8 cellular contexts compared by ENCODE assay signal in genomic region chr10:119080521-119081259, GRCh38. TPM values are rescaled to one million over a fixed set of nuclear protein-coding genes. Genes with fewer than 3 reads are reported as not detected.
DNase-seq lines count a peak whose midpoint lies in the region; ATAC-seq and TF ChIP-seq lines count a peak whose summit lies in the region.

A gene with protein sequence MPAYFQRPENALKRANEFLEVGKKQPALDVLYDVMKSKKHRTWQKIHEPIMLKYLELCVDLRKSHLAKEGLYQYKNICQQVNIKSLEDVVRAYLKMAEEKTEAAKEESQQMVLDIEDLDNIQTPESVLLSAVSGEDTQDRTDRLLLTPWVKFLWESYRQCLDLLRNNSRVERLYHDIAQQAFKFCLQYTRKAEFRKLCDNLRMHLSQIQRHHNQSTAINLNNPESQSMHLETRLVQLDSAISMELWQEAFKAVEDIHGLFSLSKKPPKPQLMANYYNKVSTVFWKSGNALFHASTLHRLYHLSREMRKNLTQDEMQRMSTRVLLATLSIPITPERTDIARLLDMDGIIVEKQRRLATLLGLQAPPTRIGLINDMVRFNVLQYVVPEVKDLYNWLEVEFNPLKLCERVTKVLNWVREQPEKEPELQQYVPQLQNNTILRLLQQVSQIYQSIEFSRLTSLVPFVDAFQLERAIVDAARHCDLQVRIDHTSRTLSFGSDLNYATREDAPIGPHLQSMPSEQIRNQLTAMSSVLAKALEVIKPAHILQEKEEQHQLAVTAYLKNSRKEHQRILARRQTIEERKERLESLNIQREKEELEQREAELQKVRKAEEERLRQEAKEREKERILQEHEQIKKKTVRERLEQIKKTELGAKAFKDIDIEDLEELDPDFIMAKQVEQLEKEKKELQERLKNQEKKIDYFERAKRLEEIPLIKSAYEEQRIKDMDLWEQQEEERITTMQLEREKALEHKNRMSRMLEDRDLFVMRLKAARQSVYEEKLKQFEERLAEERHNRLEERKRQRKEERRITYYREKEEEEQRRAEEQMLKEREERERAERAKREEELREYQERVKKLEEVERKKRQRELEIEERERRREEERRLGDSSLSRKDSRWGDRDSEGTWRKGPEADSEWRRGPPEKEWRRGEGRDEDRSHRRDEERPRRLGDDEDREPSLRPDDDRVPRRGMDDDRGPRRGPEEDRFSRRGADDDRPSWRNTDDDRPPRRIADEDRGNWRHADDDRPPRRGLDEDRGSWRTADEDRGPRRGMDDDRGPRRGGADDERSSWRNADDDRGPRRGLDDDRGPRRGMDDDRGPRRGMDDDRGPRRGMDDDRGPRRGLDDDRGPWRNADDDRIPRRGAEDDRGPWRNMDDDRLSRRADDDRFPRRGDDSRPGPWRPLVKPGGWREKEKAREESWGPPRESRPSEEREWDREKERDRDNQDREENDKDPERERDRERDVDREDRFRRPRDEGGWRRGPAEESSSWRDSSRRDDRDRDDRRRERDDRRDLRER (N-terminal part only) (minus strand): TSS chr10:119080817. CDS start chr10:119080676, 141 bp downstream.

- H3K9me3 ChIP-seq in DND-41 (ENCODE audit: insufficient read depth, low read length, severe bottlenecking), result no peaks in the 10 kb centered on the region

- no peaks in the 10 kb centered on the region for H3K9me3 Mint-ChIP-seq in activated T-helper 2 cell treated with anti-CD3 and anti-CD28 coated beads, Interferon-gamma antibody, Interleukin-2, Interleukin-4, amounts not matched to agents 10 μg/mL and 5 μg/mL and 100 μg/mL, durations not matched to agents 14 hours and 24 hours and 36 hours
- H3K9me3 Mint-ChIP-seq in natural killer cell, result no peaks in the 10 kb centered on the region

- H3K4me1 Mint-ChIP-seq in activated T-helper 2 cell treated with anti-CD3 and anti-CD28 coated beads, Interferon-gamma antibody, Interleukin-2, Interleukin-4, amounts not matched to agents 10 μg/mL and 5 μg/mL and 100 μg/mL, durations not matched to agents 14 hours and 24 hours and 36 hours (ENCODE audit: low read depth), result peaks cover 35% of the 10 kb centered on the region
- peaks cover 38 to 40% of the 10 kb centered on the region in 2 donors for H3K4me1 Mint-ChIP-seq in natural killer cell

- in situ Hi-C loops in KBM-7 (cut with MboI; ENCODE audit: low pct_unique_long_range_greater_than_20kb, low sequenced_read_pairs), result no loop called here

- no peaks in the 10 kb centered on the region for H3K27me3 Mint-ChIP-seq in activated T-helper 2 cell treated with anti-CD3 and anti-CD28 coated beads, Interferon-gamma antibody, Interleukin-2, Interleukin-4, amounts not matched to agents 10 μg/mL and 5 μg/mL and 100 μg/mL, durations not matched to agents 14 hours and 24 hours and 36 hours (ENCODE audit: low read depth)
- H3K27me3 Mint-ChIP-seq in natural killer cell (ENCODE audit: low read depth in 2 of 2), result no peaks in the 10 kb centered on the region

- H3K4me2 ChIP-seq in DND-41 (ENCODE audit: insufficient read depth, low read length), result peak within 1 kb of the TSS; percentile 75

- peaks cover 49% of the 10 kb centered on the region for H3K4me1 ChIP-seq in DND-41 (ENCODE audit: insufficient read depth, low read length)

- peaks cover 49% of the 10 kb centered on the region for H3K36me3 Mint-ChIP-seq in activated T-helper 2 cell treated with anti-CD3 and anti-CD28 coated beads, Interferon-gamma antibody, Interleukin-2, Interleukin-4, amounts not matched to agents 10 μg/mL and 5 μg/mL and 100 μg/mL, durations not matched to agents 14 hours and 24 hours and 36 hours (ENCODE audit: low read depth)
- H3K36me3 Mint-ChIP-seq in natural killer cell, result no peaks in the 10 kb centered on the region

- peak; percentile 17 for TF ChIP-seq CTCF in DND-41 (IDR thresholded peaks at IDR 0.05; ENCODE audit: borderline replicate concordance, extremely low read depth, low read length, poor library complexity, severe bottlenecking)
- no peak for TF ChIP-seq CTCF in RWPE1 (conservative IDR thresholded peaks at IDR 0.05; ENCODE audit: low read depth)
- TF ChIP-seq CTCF in natural killer cell (IDR thresholded peaks at IDR 0.05), result no peak

- peak within 1 kb of the TSS; percentile 93 for H3K27ac Mint-ChIP-seq in activated T-helper 2 cell treated with anti-CD3 and anti-CD28 coated beads, Interferon-gamma antibody, Interleukin-2, Interleukin-4, amounts not matched to agents 10 μg/mL and 5 μg/mL and 100 μg/mL, durations not matched to agents 14 hours and 24 hours and 36 hours
- peak within 1 kb of the TSS; percentile 87 to 99 for H3K27ac Mint-ChIP-seq in natural killer cell

- CTCF ChIA-PET in RWPE1 (lab: Yijun Ruan, JAX), result interaction anchor here (0.6 kb wide), 1 partner anchor 129 kb away, joined by 3 read pairs; no protein-coding TSS in a partner anchor

- H4K20me1 ChIP-seq in DND-41 (ENCODE audit: insufficient read depth, low read length), result peaks cover 44% of the 10 kb centered on the region

- POLR2A ChIA-PET in RWPE1 (lab: Yijun Ruan, JAX; ENCODE audit: low non-redundant PET), result interaction anchor here (0.6 to 0.7 kb wide), 2 partner anchors 74 to 236 kb away, joined by 3 read pairs; no protein-coding TSS in a partner anchor

- peaks cover 37% of the 10 kb centered on the region for H3K36me3 ChIP-seq in DND-41 (ENCODE audit: insufficient read depth, low read length)

- intact Hi-C loops in activated T-helper 2 cell treated with anti-CD3 and anti-CD28 coated beads, Interferon-gamma antibody, Interleukin-2, Interleukin-4, amounts not matched to agents 10 μg/mL and 5 μg/mL and 100 μg/mL, durations not matched to agents 14 hours and 24 hours and 36 hours (cut with micrococcal nuclease), result loop anchor here (1.0 to 2.0 kb wide), 6 partner anchors 24 to 516 kb away; partner anchors contain the start of genes DENND10, PRDX3, SFXN4 and TIAL1
- intact Hi-C loops in natural killer cell (cut with micrococcal nuclease), result loop anchor here (1.0 to 5.0 kb wide), 4 partner anchors 11 to 97 kb away; partner anchors contain the start of genes DENND10 and PRDX3

- peak; percentile 91 for DNase-seq in DND-41
- peak; percentile 94 for DNase-seq in KBM-7
- DNase-seq in RWPE1 (ENCODE audit: low spot score), result peak; percentile 92
- peak; percentile 94 for DNase-seq in activated T-helper 2 cell treated with anti-CD3 and anti-CD28 coated beads, Interferon-gamma antibody, Interleukin-2, Interleukin-4, amounts not matched to agents 10 μg/mL and 5 μg/mL and 100 μg/mL, durations not matched to agents 14 hours and 24 hours and 36 hours (ENCODE audit: low spot score)
- DNase-seq in fibroblast of peridontal ligament (ENCODE audit: extremely low read depth), result peak; percentile 87
- peak; percentile 96 for DNase-seq in natural killer cell
- peak; percentile 82 to 93 (median 86) for DNase-seq in stimulated activated naive CD4-positive, alpha-beta T cell (lab: John Stamatoyannopoulos, UW)

- H3K27ac ChIP-seq in DND-41 (ENCODE audit: low read length) (peak within 1 kb of the TSS; percentile 84), RWPE1 (peak within 1 kb of the TSS; percentile 90)

- H3K9ac ChIP-seq in DND-41 (ENCODE audit: low read depth, low read length), result peak within 1 kb of the TSS; percentile 94

- H2AFZ ChIP-seq in DND-41 (ENCODE audit: low read depth, low read length), result peak within 1 kb of the TSS; percentile 69

- H3K4me3 ChIP-seq in DND-41 (ENCODE audit: low read depth in 1 of 2, low read length in 2 of 2), result peak within 1 kb of the TSS; percentile 63 to 99

- H3K27me3 ChIP-seq in DND-41 (ENCODE audit: insufficient read depth, low read length, poor library complexity), result no peaks in the 10 kb centered on the region

- peak within 1 kb of the TSS; percentile 93 for H3K4me3 Mint-ChIP-seq in activated T-helper 2 cell treated with anti-CD3 and anti-CD28 coated beads, Interferon-gamma antibody, Interleukin-2, Interleukin-4, amounts not matched to agents 10 μg/mL and 5 μg/mL and 100 μg/mL, durations not matched to agents 14 hours and 24 hours and 36 hours (ENCODE audit: low read depth)
- H3K4me3 Mint-ChIP-seq in natural killer cell, result peak within 1 kb of the TSS; percentile 97

- H3K79me2 ChIP-seq in DND-41 (ENCODE audit: insufficient read depth, low read length), result peaks cover 62% of the 10 kb centered on the region

- ATAC-seq in DND-41 (ENCODE audit: insufficient read depth, low read depth), result peak; percentile 80
- ATAC-seq in GM21717 (IDR thresholded peaks at IDR 0.05; ENCODE audit: unreplicated experiment), result peak; percentile 71
- ATAC-seq in natural killer cell, result peak; percentile 75 to 92 (median 83)

RNA-seq across cellular contexts. Expression of the gene that starts here (rescaled TPM):
- total RNA-seq in activated T-helper 2 cell treated with anti-CD3 and anti-CD28 coated beads, Interferon-gamma antibody, Interleukin-2, Interleukin-4, amounts not matched to agents 10 μg/mL and 5 μg/mL and 100 μg/mL, durations not matched to agents 14 hours and 24 hours and 36 hours, result 161 and 164 TPM in 2 replicates
- total RNA-seq in natural killer cell, result 100 to 1,000 TPM; 102 to 115 (median 110) TPM

Comparison
In these comparisons a context has a peak if more than half of its experiments do, and no peak if none do; other contexts are left out.
1. Peak in every context shown above with its lines: DNase-seq, ATAC-seq, H3K4me3 ChIP-seq and H3K27ac ChIP-seq.